ENCODE assay signal across 25 cellular contexts in the genomic region with DNA sequence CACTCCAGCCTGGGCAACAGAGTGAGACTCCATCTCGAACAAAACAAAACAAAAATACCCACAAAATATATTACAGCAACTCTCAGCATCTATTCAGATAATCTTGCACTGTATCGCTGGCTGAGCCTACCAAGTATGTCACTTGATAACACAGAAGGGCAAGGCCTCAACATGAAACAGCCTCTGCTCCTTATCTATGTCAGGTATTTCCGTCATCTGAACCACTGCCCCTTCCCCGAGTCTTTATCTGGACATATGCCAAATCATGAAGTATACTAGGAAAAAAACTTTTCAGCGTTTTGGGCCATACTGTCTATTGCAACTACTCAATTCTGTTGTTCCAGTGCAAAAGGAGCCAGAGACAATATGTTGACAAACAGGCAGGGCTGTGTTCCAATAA.
"Had no signal": no experiment of that assay in that cellular context is flagged by ENCODE, and none has a peak within 500 bp of the region (broad histone marks: within the 10 kb centered on the region; RNA-seq: fewer than 3 reads in every experiment).

No MANE protein-coding gene starts in this region.

- H3K27ac ChIP-seq: breast epithelium, right atrium auricular region, suprapubic skin, tibial artery, upper lobe of right lung had no signal

- H3K4me3 ChIP-seq: breast epithelium, right atrium auricular region, smooth muscle cell, suprapubic skin, tibial artery, upper lobe of right lung had no signal

- H3K4me1 Mint-ChIP-seq: neural crest cell had no signal

- H3K27me3 ChIP-seq: breast epithelium, right atrium auricular region, suprapubic skin, tibial artery, upper lobe of right lung had no signal

- H3K9me3 ChIP-seq: breast epithelium, right atrium auricular region, suprapubic skin, tibial artery, upper lobe of right lung had no signal

- H3K27ac Mint-ChIP-seq: T-cell; T-helper 2 cell treated with Interferon-gamma antibody and Interleukin-4, amounts not matched to agents 5 μg/mL and 100 μg/mL, for 36 hours had no signal

- H3K4me1 ChIP-seq: breast epithelium, right atrium auricular region, suprapubic skin, tibial artery, upper lobe of right lung had no signal

- DNase-seq: activated CD4-positive, alpha-beta T cell treated with anti-CD3 and anti-CD28 coated beads, Interleukin-2, amount 50 U/mL, for 1 hour; activated CD8-positive, alpha-beta memory T cell treated with anti-CD3 and anti-CD28 coated beads, Interleukin-2, amount 50 U/mL, for 4 hours; activated gamma-delta T cell treated with Interleukin-2 at 50 U/mL for 16 hours; activated naive CD4-positive, alpha-beta T cell treated with anti-CD3 and anti-CD28 coated beads, Interleukin-2, amount 50 U/mL, for 16 hours; activated T-cell treated with anti-CD3 and anti-CD28 coated beads, Interleukin-2, amount 50 U/mL, for 1 hour; effector CD8-positive, alpha-beta T cell; hippocampal formation; left colon; mammary epithelial cell; naive thymus-derived CD8-positive, alpha-beta T cell; nucleus accumbens; stimulated activated CD4-positive, alpha-beta T cell treated with anti-CD3 and anti-CD28 coated beads, Interleukin-2, amount 100 ng/mL, for 24 hours; stimulated activated naive CD4-positive, alpha-beta T cell; T-cell; tibial artery; upper lobe of right lung had no signal

- H3K27me3 Mint-ChIP-seq: activated T-helper 17 cell treated with anti-CD3 and anti-CD28 coated beads, Interleukin-2, amount 50 U/mL, for 72 hours; central memory CD8-positive, alpha-beta T cell; naive thymus-derived CD8-positive, alpha-beta T cell; T-cell had no signal

- H3K4me3 Mint-ChIP-seq: activated T-helper 17 cell treated with anti-CD3 and anti-CD28 coated beads, Interleukin-2, amount 50 U/mL, for 72 hours; central memory CD8-positive, alpha-beta T cell; naive thymus-derived CD8-positive, alpha-beta T cell; neural crest cell; T-cell; T-helper 2 cell treated with Interferon-gamma antibody and Interleukin-4, amounts not matched to agents 5 μg/mL and 100 μg/mL, for 36 hours; WTC11 had no signal

- H3K9me3 Mint-ChIP-seq: activated T-helper 17 cell treated with anti-CD3 and anti-CD28 coated beads, Interleukin-2, amount 50 U/mL, for 72 hours; central memory CD8-positive, alpha-beta T cell; naive thymus-derived CD8-positive, alpha-beta T cell; neural crest cell; T-cell; T-helper 2 cell treated with Interferon-gamma antibody and Interleukin-4, amounts not matched to agents 5 μg/mL and 100 μg/mL, for 36 hours; WTC11 had no signal

- ATAC-seq: left colon; naive thymus-derived CD8-positive, alpha-beta T cell; T-cell; upper lobe of right lung; WTC11 had no signal

- H3K36me3 ChIP-seq: breast epithelium had no signal
